Comparison of ENCODE assay signal across 15 cellular contexts in genomic region chr10:49281461-49281860, GRCh38.
DNase-seq lines count a peak whose midpoint lies in the region; TF ChIP-seq lines count a peak whose summit lies in the region.
"Had no signal": no experiment of that assay in that cellular context is flagged by ENCODE, and none has a peak within 500 bp of the region (broad histone marks: within the 10 kb centered on the region; RNA-seq: fewer than 3 reads in every experiment).

No MANE protein-coding gene starts in this region.

- no peak overlapping the region for H3K4me2 ChIP-seq in parathyroid adenoma (ENCODE audit: low read length)

- no peak overlapping the region for H3K9ac ChIP-seq in parathyroid adenoma

- H3K79me2 ChIP-seq in parathyroid adenoma, result no peaks in the 10 kb centered on the region

- H3K4me3 ChIP-seq in cardiac fibroblast (replicated peaks in 1 of 2; ENCODE audit: low read depth in 2 of 2, low read length in 2 of 2), result no peak overlapping the region
- no peak overlapping the region for H3K4me3 ChIP-seq in parathyroid adenoma (ENCODE audit: low read depth, low read length)

- POLR2A ChIA-PET in HEK293T (lab: Yijun Ruan, JAX), result no interaction called here

- TF ChIP-seq CTCF in cardiac fibroblast (IDR thresholded peaks at IDR 0.05; ENCODE audit: low read depth, low read length), result peak; percentile 7
- peak; percentile 23 for TF ChIP-seq CTCF in parathyroid adenoma (IDR thresholded peaks at IDR 0.05)

- no peaks in the 10 kb centered on the region for H3K27me3 ChIP-seq in parathyroid adenoma (ENCODE audit: control insufficient read depth, insufficient read depth, low read length)

- H3K27ac ChIP-seq in parathyroid adenoma, result peak overlapping the region; percentile 2

- CTCF ChIA-PET in HEK293T (lab: Yijun Ruan, JAX), result no interaction called here

- peaks cover 70% of the 10 kb centered on the region for H3K4me1 ChIP-seq in parathyroid adenoma

- no peaks in the 10 kb centered on the region for H3K9me3 ChIP-seq in parathyroid adenoma (ENCODE audit: control insufficient read depth, low read length)

- no peaks in the 10 kb centered on the region for H3K36me3 ChIP-seq in parathyroid adenoma (ENCODE audit: control insufficient read depth, insufficient read depth, low read length)

- no peak overlapping the region for H2AFZ ChIP-seq in parathyroid adenoma

- DNase-seq in DMS 273 (lab: John Stamatoyannopoulos, UW; ENCODE audit: unreplicated experiment) (peak; percentile 11), DMS 273 treated with DMSO at 0.1 percent for 48 hours (lab: John Stamatoyannopoulos, UW) (no peak), HEK293T (ENCODE audit: extremely low spot score) (peak; percentile 27), cardiac fibroblast (ENCODE audit: low read depth in 2 of 2) (no peak), HuH-7 (ENCODE audit: low spot score) (no peak), GM19240 (ENCODE audit: insufficient read length, low spot score) (no peak), globus pallidus (ENCODE audit: low spot score) (no peak)
- DNase-seq: 8988T; activated T-cell treated with anti-CD3 and anti-CD28 coated beads, Interleukin-2, amount 50 U/mL, for 1 hour; DMS53; left colon; NCI-H2081; nucleus accumbens; T1000 had no signal

TF ChIP-seq in HEK293T, 16 proteins besides CTCF, POLR2A, EP300 and RAD21:
- TF ChIP-seq L3MBTL2 (conservative IDR thresholded peaks at IDR 0.05) (no peak), ARNT (IDR thresholded peaks at IDR 0.05) (no peak), BHLHE40 (IDR thresholded peaks at IDR 0.05; ENCODE audit: borderline replicate concordance) (no peak), SP1 (IDR thresholded peaks at IDR 0.05) (no peak), ZNF384 (IDR thresholded peaks at IDR 0.05) (no peak), LEF1 (IDR thresholded peaks at IDR 0.05; ENCODE audit: borderline replicate concordance) (no peak), HDGF (IDR thresholded peaks at IDR 0.05; ENCODE audit: borderline replicate concordance) (no peak), TARDBP (IDR thresholded peaks at IDR 0.05) (no peak), NFRKB (IDR thresholded peaks at IDR 0.05) (no peak), FOXM1 (IDR thresholded peaks at IDR 0.05; ENCODE audit: borderline replicate concordance) (no peak), PKNOX1 (IDR thresholded peaks at IDR 0.05) (no peak)

Comparison
In these comparisons a context has a peak if more than half of its experiments do, and no peak if none do; other contexts are left out.
1. DNase-seq: peak in DMS 273 (single experiment) and HEK293T (single experiment); none in DMS 273 treated with DMSO at 0.1 percent for 48 hours (single experiment), cardiac fibroblast (0 of 2), HuH-7 (single experiment), GM19240 (single experiment) and globus pallidus (single experiment).